Comparison of ENCODE assay signal across 9 cellular contexts in the genomic region with DNA sequence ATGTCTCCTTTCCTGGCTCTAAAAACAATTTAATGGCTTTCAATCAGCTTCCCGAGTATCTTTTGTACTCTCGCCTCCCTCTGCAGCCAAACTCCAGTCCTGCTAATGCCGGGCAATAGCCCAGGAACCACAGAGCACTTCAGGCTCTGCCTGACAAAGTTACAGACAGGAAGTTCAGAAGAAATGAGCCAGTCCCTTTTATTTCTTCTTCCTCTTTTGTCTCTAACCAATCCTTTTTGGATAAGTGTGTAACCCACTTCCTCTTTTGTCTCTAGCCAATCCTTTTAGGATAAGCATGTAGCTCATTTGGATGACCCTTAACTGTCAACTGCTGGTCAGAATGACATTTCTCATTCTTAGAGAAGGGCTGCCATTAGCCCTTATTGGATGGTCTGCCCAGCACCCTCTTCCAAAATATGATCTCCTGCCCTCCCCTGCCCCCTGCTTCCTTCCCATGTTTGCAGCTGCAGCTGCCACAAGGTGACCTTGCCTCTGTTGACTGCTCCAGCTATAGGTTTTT. TPM values are rescaled to one million over a fixed set of nuclear protein-coding genes. Genes with fewer than 3 reads are reported as not detected.
DNase-seq lines count a peak whose midpoint lies in the region; ATAC-seq, FAIRE-seq and TF ChIP-seq lines count a peak whose summit lies in the region.
"Had no signal": no experiment of that assay in that cellular context is flagged by ENCODE, and none has a peak within 500 bp of the region (broad histone marks: within the 10 kb centered on the region; RNA-seq: fewer than 3 reads in every experiment).

No MANE protein-coding gene starts in this region.

- H3K27ac Mint-ChIP-seq in activated CD8-positive, alpha-beta T cell treated with anti-CD3 and anti-CD28 coated beads, Interleukin-2, amount 10 ng/mL, durations not matched to agents 7 days and 5 days = peak overlapping the region; percentile 93

- TF ChIP-seq POLR2A in tibial nerve (IDR thresholded peaks at IDR 0.05) = no peak

- no peaks in the 10 kb centered on the region for H3K27me3 Mint-ChIP-seq in activated CD8-positive, alpha-beta T cell treated with anti-CD3 and anti-CD28 coated beads, Interleukin-2, amount 10 ng/mL, durations not matched to agents 7 days and 5 days (ENCODE audit: low read depth)

- no peak for FAIRE-seq in RCC 7860 (lab: Jason Lieb, UNC)
- FAIRE-seq: A204.1 had no signal

- POLR2A ChIA-PET in activated CD8-positive, alpha-beta T cell treated with anti-CD3 and anti-CD28 coated beads, Interleukin-2, amount 10 ng/mL, durations not matched to agents 7 days and 5 days (lab: Charles Lee) = interaction anchor here (1.6 to 2.1 kb wide), 2 partner anchors 14 to 170 kb away, joined by 8 to 9 read pairs; a partner anchor contains a TSS

- H3K36me3 ChIP-seq in tibial nerve = peaks cover 0 to 14% (median 0%) of the 10 kb centered on the region in 3 donors

- no peaks in the 10 kb centered on the region for H3K9me3 ChIP-seq in tibial nerve

- no peak for TF ChIP-seq CTCF in tibial nerve (IDR thresholded peaks at IDR 0.05)

- ATAC-seq in HG03558 (IDR thresholded peaks at IDR 0.05; ENCODE audit: extremely low read depth, unreplicated experiment) (peak; percentile 52), left colon (peak; percentile 63)
- ATAC-seq in activated CD8-positive, alpha-beta T cell treated with anti-CD3 and anti-CD28 coated beads, Interleukin-2, amount 10 ng/mL, durations not matched to agents 7 days and 5 days = peak; percentile 45

- CTCF ChIA-PET in activated CD8-positive, alpha-beta T cell treated with anti-CD3 and anti-CD28 coated beads, Interleukin-2, amount 10 ng/mL, durations not matched to agents 7 days and 5 days (lab: Charles Lee) = interaction anchor here (0.9 to 6.1 kb wide), 10 partner anchors 10 to 280 kb away, joined by 3 to 78 read pairs (median 5); a partner anchor contains a TSS

- H3K4me1 ChIP-seq in tibial nerve = peaks cover 0 to 19% (median 9%) of the 10 kb centered on the region in 4 donors

- H3K36me3 Mint-ChIP-seq in activated CD8-positive, alpha-beta T cell treated with anti-CD3 and anti-CD28 coated beads, Interleukin-2, amount 10 ng/mL, durations not matched to agents 7 days and 5 days (ENCODE audit: low read depth) = peaks cover 28% of the 10 kb centered on the region

- peak overlapping the region; percentile 42 for H3K4me3 Mint-ChIP-seq in activated CD8-positive, alpha-beta T cell treated with anti-CD3 and anti-CD28 coated beads, Interleukin-2, amount 10 ng/mL, durations not matched to agents 7 days and 5 days

- intact Hi-C loops in left colon (cut with DNase I, micrococcal nuclease) = no loop called here

- H3K4me3 ChIP-seq in tibial nerve = no peak overlapping the region

- DNase-seq in NCI-H1694 treated with DMSO at 0.1 percent for 48 hours (lab: John Stamatoyannopoulos, UW) = peak; percentile 21
- no peak for DNase-seq in NCI-H1694 (lab: John Stamatoyannopoulos, UW)
- DNase-seq in activated CD8-positive, alpha-beta T cell treated with anti-CD3 and anti-CD28 coated beads, Interleukin-2, amount 10 ng/mL, durations not matched to agents 7 days and 5 days = no peak
- DNase-seq in left colon = no peak
- peak in 1 of 2 donors; percentile 41 for DNase-seq in tibial nerve (ENCODE audit: low spot score in 2 of 2)
- DNase-seq in ecto neural progenitor cell (ENCODE audit: low spot score) = no peak
- no peak for DNase-seq in RCC 7860 (ENCODE audit: low spot score)

- H3K27ac ChIP-seq in tibial nerve = peak overlapping the region in 3 of 4 donors; percentile 60 to 81 (median 62)

- peak in 1 of 2 donors; percentile 46 for TF ChIP-seq EP300 in tibial nerve (IDR thresholded peaks at IDR 0.05)

- H3K4me1 Mint-ChIP-seq in activated CD8-positive, alpha-beta T cell treated with anti-CD3 and anti-CD28 coated beads, Interleukin-2, amount 10 ng/mL, durations not matched to agents 7 days and 5 days (ENCODE audit: low read depth) = peaks cover 64% of the 10 kb centered on the region

- no peaks in the 10 kb centered on the region for H3K27me3 ChIP-seq in tibial nerve

- no peaks in the 10 kb centered on the region for H3K9me3 Mint-ChIP-seq in activated CD8-positive, alpha-beta T cell treated with anti-CD3 and anti-CD28 coated beads, Interleukin-2, amount 10 ng/mL, durations not matched to agents 7 days and 5 days (ENCODE audit: insufficient read depth)

- WGBS in tibial nerve, 2 donors = 12 to 15% methylated on average over 3 of the region's 3 CpGs

RNA-seq across cellular contexts. Expression of a gene that starts 6.4 kb away (rescaled TPM):
- total RNA-seq in activated CD8-positive, alpha-beta T cell treated with anti-CD3 and anti-CD28 coated beads, Interleukin-2, amount 10 ng/mL, durations not matched to agents 7 days and 5 days = 10 to 100 TPM; 30.3 to 30.9 TPM
- 10 to 100 TPM; 68.8 to 89.7 TPM for total RNA-seq in left colon
- 10 to 100 TPM; 12.3 to 29.9 (median 22.0) TPM for total RNA-seq in tibial nerve

RNA-seq across cellular contexts. Expression of a gene that starts 15.4 kb away (rescaled TPM):
- total RNA-seq in activated CD8-positive, alpha-beta T cell treated with anti-CD3 and anti-CD28 coated beads, Interleukin-2, amount 10 ng/mL, durations not matched to agents 7 days and 5 days = 10 to 100 TPM; 29.6 to 32.3 TPM
- 1 to 10 TPM; 1.3 to 2.2 TPM for total RNA-seq in left colon
- 10 to 100 TPM; 22.8 to 53.0 (median 42.1) TPM for total RNA-seq in tibial nerve

Comparison
In these comparisons a context has a peak if more than half of its experiments do, and no peak if none do; other contexts are left out.
1. RNA of a gene that starts 15.4 kb away (total RNA-seq): 22.8 to 53.0 TPM in tibial nerve and 29.6 to 32.3 TPM in activated CD8-positive, alpha-beta T cell treated with anti-CD3 and anti-CD28 coated beads, Interleukin-2, amount 10 ng/mL, durations not matched to agents 7 days and 5 days; 1.3 to 2.2 TPM in left colon; every median in the first group is over 4 times any median in the second.
2. Peak in every context shown above with its lines, with median percentiles within 50 percentile points of each other: ATAC-seq.